Comparison of ENCODE assay signal across 8 cellular contexts in genomic region chr5:115541586-115541985, GRCh38. TPM values are rescaled to one million over a fixed set of nuclear protein-coding genes. Genes with fewer than 3 reads are reported as not detected.
DNase-seq lines count a peak whose midpoint lies in the region; ATAC-seq and TF ChIP-seq lines count a peak whose summit lies in the region.

No MANE protein-coding gene starts in this region.

- peaks cover 36 to 83% (median 75%) of the 10 kb centered on the region in 4 donors for H3K4me1 Mint-ChIP-seq in naive thymus-derived CD8-positive, alpha-beta T cell

- peaks cover 57% of the 10 kb centered on the region for H3K4me1 ChIP-seq in Karpas-422 (ENCODE audit: low read length)

- no peak for ATAC-seq in naive thymus-derived CD8-positive, alpha-beta T cell
- ATAC-seq in esophagus mucosa (no peak), HG03025 (IDR thresholded peaks at IDR 0.05; ENCODE audit: low FRiP score, unreplicated experiment) (no peak), HG03432 (IDR thresholded peaks at IDR 0.05; ENCODE audit: unreplicated experiment) (no peak)

- no peak for DNase-seq in BJ (ENCODE audit: low read depth)
- DNase-seq in Karpas-422 = no peak
- DNase-seq in cerebellum (ENCODE audit: low spot score) = peak; percentile 16
- DNase-seq in naive thymus-derived CD8-positive, alpha-beta T cell = no peak
- no peak for DNase-seq in glomerular visceral epithelial cell (ENCODE audit: extremely low spot score)

- H3K9me3 Mint-ChIP-seq in naive thymus-derived CD8-positive, alpha-beta T cell = peaks cover 0 to 11% (median 3%) of the 10 kb centered on the region in 9 donors

- H4K20me1 ChIP-seq in Karpas-422 (ENCODE audit: insufficient read depth, low read depth, low read length) = peaks cover 22% of the 10 kb centered on the region

- H3K36me3 Mint-ChIP-seq in naive thymus-derived CD8-positive, alpha-beta T cell = peaks cover 13 to 59% (median 33%) of the 10 kb centered on the region in 3 donors

- CTCF ChIA-PET in BJ (lab: Yijun Ruan, JAX) = no interaction called here

- H3K36me3 ChIP-seq in BJ (ENCODE audit: control insufficient read depth, insufficient read depth, low read length) = peaks cover 2% of the 10 kb centered on the region; the same call in 1 of the 2 replicates
- H3K36me3 ChIP-seq in Karpas-422 (ENCODE audit: insufficient read depth, low read length) = peaks cover 64% of the 10 kb centered on the region

- H2AFZ ChIP-seq in Karpas-422 (ENCODE audit: low read length) = no peak overlapping the region

- H3K4me3 ChIP-seq in BJ (ENCODE audit: low read depth, low read length) = peak overlapping the region; percentile 79
- H3K4me3 ChIP-seq in Karpas-422 (ENCODE audit: low read length) = peak overlapping the region; percentile 92

- H3K27me3 Mint-ChIP-seq in naive thymus-derived CD8-positive, alpha-beta T cell = no peaks in the 10 kb centered on the region

- H3K4me2 ChIP-seq in Karpas-422 (ENCODE audit: low read depth, low read length, poor library complexity, severe bottlenecking) = peak overlapping the region; percentile 80

- no peak overlapping the region for H3K27ac Mint-ChIP-seq in naive thymus-derived CD8-positive, alpha-beta T cell

- H3K4me3 Mint-ChIP-seq in naive thymus-derived CD8-positive, alpha-beta T cell = peak overlapping the region; percentile 34 to 98 (median 96)

- H3K9ac ChIP-seq in Karpas-422 (ENCODE audit: low read length) = peak overlapping the region; percentile 94

- H3K27me3 ChIP-seq in BJ (ENCODE audit: control insufficient read depth, insufficient read depth, low read length) (no peaks in the 10 kb centered on the region), Karpas-422 (ENCODE audit: low read length) (no peaks in the 10 kb centered on the region)

- no peaks in the 10 kb centered on the region for H3K9me2 ChIP-seq in Karpas-422 (replicated peaks; ENCODE audit: insufficient read depth, low read length)

- POLR2A ChIA-PET in BJ (lab: Charles Lee) = no interaction called here
- POLR2A ChIA-PET in naive thymus-derived CD8-positive, alpha-beta T cell (lab: Charles Lee) = no interaction called here

- H3K9me3 ChIP-seq in Karpas-422 (ENCODE audit: low read length) = peaks cover 7% of the 10 kb centered on the region

- H3K27ac ChIP-seq in Karpas-422 (ENCODE audit: low read length) = no peak overlapping the region

- TF ChIP-seq CTCF in BJ (IDR thresholded peaks at IDR 0.05; ENCODE audit: insufficient read depth, low read depth, low read length) = no peak

- H3K79me2 ChIP-seq in Karpas-422 (ENCODE audit: low read length) = peaks cover 78% of the 10 kb centered on the region

RNA-seq across cellular contexts. Expression of gene FEM1C, which starts 3.0 kb away (rescaled TPM):
- 4.5 and 9.3 TPM in 2 replicates for polyA plus RNA-seq in BJ (2011; rRNA removed)
- 8.6 and 10.3 TPM in 2 replicates for polyA minus RNA-seq in BJ (2011; rRNA and poly(A)+ RNA removed)
- 7.6 and 16.8 TPM in 2 replicates for total RNA-seq in Karpas-422 (2014; rRNA removed; shearing (Covaris generic); ENCODE audit: low replicate concordance)
- total RNA-seq in cerebellum (47.2 TPM), esophagus mucosa (9.0 TPM)
- total RNA-seq in naive thymus-derived CD8-positive, alpha-beta T cell = 10 to 100 TPM; 15.3 to 16.4 TPM
- 1 to 10 TPM; 1.8 to 2.9 (median 1.9) TPM for polyA plus RNA-seq in naive thymus-derived CD8-positive, alpha-beta T cell
